9 cellular contexts compared by ENCODE assay signal in genomic region chr17:40316571-40317344, GRCh38. TPM values are rescaled to one million over a fixed set of nuclear protein-coding genes. Genes with fewer than 3 reads are reported as not detected.
A peak's percentile ranks its signal among the peaks of the same experiment; 100 is the strongest.
DNase-seq lines count a peak whose midpoint lies in the region; ATAC-seq and TF ChIP-seq lines count a peak whose summit lies in the region.
"Had no signal": no experiment of that assay in that cellular context is flagged by ENCODE, and none has a peak within 500 bp of the region (broad histone marks: within the 10 kb centered on the region; RNA-seq: fewer than 3 reads in every experiment).

No MANE protein-coding gene starts in this region.

- H3K79me2 ChIP-seq in PC-9 (ENCODE audit: low read depth), result peaks cover 37% of the 10 kb centered on the region

- H3K9me3 ChIP-seq in PC-9 (ENCODE audit: insufficient read depth, low read depth) (no peaks in the 10 kb centered on the region), endodermal cell (ENCODE audit: control insufficient read depth, low read length) (no peaks in the 10 kb centered on the region), mucosa of descending colon (no peaks in the 10 kb centered on the region)

- peak overlapping the region; percentile 49 for H3K9ac ChIP-seq in endodermal cell (ENCODE audit: extremely low read depth, low read length, poor library complexity, severe bottlenecking)

- no peaks in the 10 kb centered on the region for H3K36me3 Mint-ChIP-seq in endodermal cell (ENCODE audit: low read depth)

- TF ChIP-seq CTCF in PC-9 (conservative IDR thresholded peaks at IDR 0.05) (no peak), endodermal cell (conservative IDR thresholded peaks at IDR 0.05) (peak; percentile 25), mucosa of descending colon (IDR thresholded peaks at IDR 0.05) (no peak)

- H3K27me3 Mint-ChIP-seq in endodermal cell (ENCODE audit: insufficient read depth), result peaks cover 23% of the 10 kb centered on the region

- DNase-seq in GM04504 (ENCODE audit: low read depth) (peak; percentile 69), PC-9 (peak; percentile 72 to 73), endodermal cell (peak; percentile 92), mucosa of descending colon (peak in 2 of 3 donors; percentile 79 to 84), NCI-H1105 treated with DMSO at 0.1 percent for 48 hours (lab: John Stamatoyannopoulos, UW) (no peak), NOMO-1 treated with dmso at 0.1 percent for 144 hours (lab: John Stamatoyannopoulos, UW; ENCODE audit: unreplicated experiment) (no peak)
- no peak for DNase-seq in effector CD4-positive, alpha-beta T cell

- intact Hi-C loops in PC-9 (cut with micrococcal nuclease; ENCODE audit: unreplicated experiment) (loop anchor here (2.0 to 10.0 kb wide), 2 partner anchors 14 to 292 kb away; no protein-coding TSS in a partner anchor), mucosa of descending colon (cut with DNase I, micrococcal nuclease) (no loop called here)

- peaks cover 41% of the 10 kb centered on the region for H3F3A ChIP-seq in PC-9 (ENCODE audit: insufficient read depth, low read depth)

- BruUV-seq in PC-9 (replicated peaks; lab: Mats Ljungman, UMichigan), result TSS peak; percentile 21

- H4K20me1 ChIP-seq in PC-9 (ENCODE audit: insufficient read depth), result peaks cover 6% of the 10 kb centered on the region

- CTCF ChIA-PET in PC-9 (lab: Charles Lee), result interaction anchor here (0.6 to 1.3 kb wide), 5 partner anchors 14 to 136 kb away, joined by 3 to 11 read pairs (median 6); partner anchors contain the start of gene CDC6

- H3K36me3 ChIP-seq in PC-9 (ENCODE audit: low read depth) (no peaks in the 10 kb centered on the region), endodermal cell (ENCODE audit: control insufficient read depth, insufficient read depth, low read length) (no peaks in the 10 kb centered on the region), mucosa of descending colon (ENCODE audit: low read depth) (no peaks in the 10 kb centered on the region)

- peak overlapping the region; percentile 99 for H3K4me2 ChIP-seq in PC-9

- peak overlapping the region; percentile 99; the same call in 1 of the 2 replicates for H3K4me3 ChIP-seq in PC-9
- H3K4me3 ChIP-seq in endodermal cell (ENCODE audit: low read length), result peak overlapping the region; percentile 79
- no peak overlapping the region for H3K4me3 ChIP-seq in mucosa of descending colon

- H3K4me1 ChIP-seq in PC-9 (replicated peaks; ENCODE audit: insufficient read depth) (peaks cover 85% of the 10 kb centered on the region), endodermal cell (ENCODE audit: control insufficient read depth, insufficient read depth, low read length) (peaks cover 5% of the 10 kb centered on the region), mucosa of descending colon (ENCODE audit: low read depth) (peaks cover 44% of the 10 kb centered on the region)

- H3K9me2 ChIP-seq in PC-9 (ENCODE audit: insufficient read depth), result no peaks in the 10 kb centered on the region

- H3K9me3 Mint-ChIP-seq in endodermal cell, result no peaks in the 10 kb centered on the region

- H3K4me1 Mint-ChIP-seq in endodermal cell, result peaks cover 37% of the 10 kb centered on the region

- POLR2A ChIA-PET in PC-9 (lab: Charles Lee; ENCODE audit: unreplicated experiment), result interaction anchor here (0.6 to 0.7 kb wide), 2 partner anchors 9 to 621 kb away, joined by 3 to 5 read pairs; partner anchors contain the start of gene KRT23

- H3K27ac Mint-ChIP-seq in endodermal cell, result peak overlapping the region; percentile 68

- no peaks in the 10 kb centered on the region for H3K27me3 ChIP-seq in PC-9 (ENCODE audit: insufficient read depth, low read depth)
- H3K27me3 ChIP-seq in endodermal cell (ENCODE audit: control insufficient read depth, insufficient read depth, low read length, poor library complexity, severe bottlenecking), result peaks cover 5% of the 10 kb centered on the region

- H3K4me3 Mint-ChIP-seq in endodermal cell, result peak overlapping the region; percentile 62

- H2AFZ ChIP-seq in PC-9, result peak overlapping the region; percentile 75

- 13 to 19% methylated on average over 21 to 38 of the region's 38 CpGs for WGBS in endodermal cell (ENCODE audit: insufficient coverage in 1 of 2, insufficient read length in 1 of 2), 2 experiments

- H3K27ac ChIP-seq in PC-9, result peak overlapping the region; percentile 75
- peak overlapping the region; percentile 76 for H3K27ac ChIP-seq in endodermal cell (ENCODE audit: low read depth, low read length)

- ATAC-seq in mucosa of descending colon (peak; percentile 27), GM21381 (IDR thresholded peaks at IDR 0.05; ENCODE audit: unreplicated experiment) (no peak)

RNA-seq across cellular contexts. Expression of gene RARA, which starts 7.8 kb away (rescaled TPM):
- 21.5 and 21.8 TPM in 2 replicates for total RNA-seq in PC-9 (2021)
- 10 to 100 TPM; 22.7 to 27.6 TPM for total RNA-seq in endodermal cell
- 51.2 TPM for polyA plus RNA-seq in endodermal cell (2013, experiment 1 of 2)
- polyA plus RNA-seq in endodermal cell (2013, experiment 2 of 2), result 49.4 TPM
- total RNA-seq in mucosa of descending colon, result 10 to 100 TPM; 42.2 to 51.2 (median 49.6) TPM

RNA-seq across cellular contexts. Expression of gene CDC6, which starts 29.1 kb away (rescaled TPM):
- total RNA-seq in PC-9 (2021), result 37.8 and 44.9 TPM in 2 replicates
- total RNA-seq in endodermal cell, result 10 to 100 TPM; 88.4 to 95.4 TPM
- 37.8 TPM for polyA plus RNA-seq in endodermal cell (2013, experiment 1 of 2)
- 33.8 TPM for polyA plus RNA-seq in endodermal cell (2013, experiment 2 of 2)
- total RNA-seq in mucosa of descending colon, result 10 to 100 TPM in 1 of 3 donors, 1 to 10 TPM in 2; 4.0 to 14.9 (median 7.4) TPM

RNA-seq across cellular contexts. Expression of gene GJD3, which starts 47.8 kb away (rescaled TPM):
- total RNA-seq in PC-9 (2021) (not detected in 2 replicates), endodermal cell (not detected), mucosa of descending colon (1 to 10 TPM in 2 of 3 donors, under 1 TPM in 1; 0.81 to 1.4 (median 1.2) TPM)
- not detected for polyA plus RNA-seq in endodermal cell (2013, experiment 1 of 2)
- polyA plus RNA-seq in endodermal cell (2013, experiment 2 of 2), result not detected
- total RNA-seq: temporal lobe had no signal

Comparison
In these comparisons a context has a peak if more than half of its experiments do, and no peak if none do; other contexts are left out.
1. DNase-seq: peak in GM04504 (single experiment), PC-9 (2 of 2), endodermal cell (single experiment) and mucosa of descending colon (2 of 3); none in effector CD4-positive, alpha-beta T cell (single experiment), NCI-H1105 treated with DMSO at 0.1 percent for 48 hours (single experiment) and NOMO-1 treated with dmso at 0.1 percent for 144 hours (single experiment).